8 cellular contexts compared by ENCODE assay signal in the genomic region with DNA sequence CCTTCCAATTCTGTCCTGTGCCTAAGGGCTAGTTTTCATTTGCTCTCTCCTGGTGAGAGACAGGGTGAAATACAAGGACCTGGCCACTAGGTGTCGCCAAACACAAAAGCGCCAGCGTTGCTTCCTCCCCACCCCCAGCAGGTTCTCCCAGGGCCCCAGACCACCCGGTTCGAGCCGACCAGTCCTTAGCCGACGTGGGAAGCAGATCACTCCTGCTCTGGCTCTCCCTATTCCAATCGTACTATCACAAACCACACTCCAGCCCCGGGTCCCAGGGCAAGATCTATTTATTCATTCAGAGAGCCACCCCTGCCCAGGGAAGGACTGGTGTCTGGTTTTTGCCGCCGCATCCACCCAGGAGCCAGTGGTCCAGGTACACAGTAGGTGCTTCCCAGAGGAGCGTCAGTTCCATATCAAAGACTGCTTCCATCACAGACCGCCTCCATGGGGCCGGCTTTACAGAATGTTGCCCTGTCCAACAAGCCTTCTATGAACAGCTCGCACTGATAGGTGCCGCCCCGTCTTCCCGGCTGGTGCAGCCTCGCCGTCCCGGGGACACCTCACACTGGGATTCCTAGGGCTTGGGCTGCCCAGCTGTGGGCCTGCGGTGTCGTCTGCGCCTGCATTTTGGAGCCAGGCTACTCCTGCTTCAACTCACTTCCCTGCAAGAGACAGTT. TPM values are rescaled to one million over a fixed set of nuclear protein-coding genes. Genes with fewer than 3 reads are reported as not detected.
DNase-seq lines count a peak whose midpoint lies in the region; ATAC-seq lines count a peak whose summit lies in the region.

No MANE protein-coding gene starts in this region.

- peak; percentile 93 for ATAC-seq in naive thymus-derived CD4-positive, alpha-beta T cell
- peak; percentile 88 for ATAC-seq in stimulated activated memory B cell treated with anti-CD40 and anti-IgM and Interleukin-4, amounts not matched to agents 10 μg/mL and 1 μg/mL and 100 μg/mL, for 72 hours
- ATAC-seq in HG02840 (IDR thresholded peaks at IDR 0.05; ENCODE audit: low FRiP score, unreplicated experiment): no peak

- H3K36me3 Mint-ChIP-seq in activated T-cell treated with anti-CD3 and anti-CD28 coated beads, Interleukin-2, amount 50 U/mL, for 24 hours (ENCODE audit: low read depth): no peaks in the 10 kb centered on the region
- peaks cover 0 to 1% (median 0%) of the 10 kb centered on the region in 5 donors for H3K36me3 Mint-ChIP-seq in naive thymus-derived CD4-positive, alpha-beta T cell
- H3K36me3 Mint-ChIP-seq in stimulated activated memory B cell treated with anti-CD40 and anti-IgM and Interleukin-4, amounts not matched to agents 10 μg/mL and 1 μg/mL and 100 μg/mL, for 72 hours: no peaks in the 10 kb centered on the region

- H3K9me3 ChIP-seq in HUES48 (ENCODE audit: control insufficient read depth, insufficient read depth, low read length): no peaks in the 10 kb centered on the region
- H3K9me3 ChIP-seq in naive thymus-derived CD4-positive, alpha-beta T cell (ENCODE audit: control insufficient read depth in 2 of 3, low read length in 3 of 3): no peaks in the 10 kb centered on the region

- H3K36me3 ChIP-seq in HUES48 (ENCODE audit: control insufficient read depth, insufficient read depth, low read length): peaks cover 8% of the 10 kb centered on the region
- H3K36me3 ChIP-seq in naive thymus-derived CD4-positive, alpha-beta T cell (ENCODE audit: control insufficient read depth in 2 of 3, insufficient read depth in 3 of 3, low read length in 3 of 3): peaks cover 0 to 10% (median 0%) of the 10 kb centered on the region in 3 experiments

- peak overlapping the region; percentile 38; the same call in 1 of the 2 replicates for H3K4me3 ChIP-seq in HUES48 (ENCODE audit: low read depth, low read length)
- H3K4me3 ChIP-seq in naive thymus-derived CD4-positive, alpha-beta T cell (ENCODE audit: low read length): no peak overlapping the region

- H3K9ac ChIP-seq in HUES48 (ENCODE audit: low read depth, low read length): no peak overlapping the region

- POLR2A ChIA-PET in naive thymus-derived CD4-positive, alpha-beta T cell (lab: Charles Lee): no interaction called here

- H3K27ac ChIP-seq in HUES48 (ENCODE audit: low read depth, low read length): peak overlapping the region; percentile 43
- H3K27ac ChIP-seq in naive thymus-derived CD4-positive, alpha-beta T cell (ENCODE audit: low read depth, low read length): no peak overlapping the region

- H3K4me3 Mint-ChIP-seq in activated T-cell treated with anti-CD3 and anti-CD28 coated beads, Interleukin-2, amount 50 U/mL, for 24 hours: no peak overlapping the region
- peak overlapping the region in 1 of 10 donors; percentile 14 for H3K4me3 Mint-ChIP-seq in naive thymus-derived CD4-positive, alpha-beta T cell
- no peak overlapping the region for H3K4me3 Mint-ChIP-seq in stimulated activated memory B cell treated with anti-CD40 and anti-IgM and Interleukin-4, amounts not matched to agents 10 μg/mL and 1 μg/mL and 100 μg/mL, for 72 hours

- no peaks in the 10 kb centered on the region for H3K9me3 Mint-ChIP-seq in activated T-cell treated with anti-CD3 and anti-CD28 coated beads, Interleukin-2, amount 50 U/mL, for 24 hours
- no peaks in the 10 kb centered on the region for H3K9me3 Mint-ChIP-seq in naive thymus-derived CD4-positive, alpha-beta T cell
- H3K9me3 Mint-ChIP-seq in stimulated activated memory B cell treated with anti-CD40 and anti-IgM and Interleukin-4, amounts not matched to agents 10 μg/mL and 1 μg/mL and 100 μg/mL, for 72 hours: no peaks in the 10 kb centered on the region

- DNase-seq in EH (ENCODE audit: low read depth): peak; percentile 73
- DNase-seq in OCI-M1 (lab: John Stamatoyannopoulos, UW): peak; percentile 85
- DNase-seq in activated T-cell treated with anti-CD3 and anti-CD28 coated beads, Interleukin-2, amount 50 U/mL, for 24 hours: peak; percentile 83
- DNase-seq in fibroblast of gingiva (ENCODE audit: low read depth): peak; percentile 41
- DNase-seq in naive thymus-derived CD4-positive, alpha-beta T cell: peak; percentile 54 to 73 (median 64)

- no peaks in the 10 kb centered on the region for H3K27me3 ChIP-seq in HUES48 (ENCODE audit: control insufficient read depth, insufficient read depth, low read length)
- no peaks in the 10 kb centered on the region for H3K27me3 ChIP-seq in naive thymus-derived CD4-positive, alpha-beta T cell (ENCODE audit: control insufficient read depth in 2 of 2, insufficient read depth in 2 of 2, low read length in 2 of 2)

- no peak overlapping the region for H3K27ac Mint-ChIP-seq in activated T-cell treated with anti-CD3 and anti-CD28 coated beads, Interleukin-2, amount 50 U/mL, for 24 hours
- H3K27ac Mint-ChIP-seq in naive thymus-derived CD4-positive, alpha-beta T cell: peak overlapping the region in 3 of 9 donors; percentile 16 to 23 (median 16)
- peak overlapping the region; percentile 26 for H3K27ac Mint-ChIP-seq in stimulated activated memory B cell treated with anti-CD40 and anti-IgM and Interleukin-4, amounts not matched to agents 10 μg/mL and 1 μg/mL and 100 μg/mL, for 72 hours

- H3K4me1 ChIP-seq in HUES48 (ENCODE audit: control insufficient read depth, insufficient read depth, low read length): peaks cover 8% of the 10 kb centered on the region; the same call in 1 of the 2 replicates
- H3K4me1 ChIP-seq in naive thymus-derived CD4-positive, alpha-beta T cell (ENCODE audit: control insufficient read depth in 2 of 2, insufficient read depth in 2 of 2, low read length in 2 of 2): no peaks in the 10 kb centered on the region

- peaks cover 4% of the 10 kb centered on the region for H3K4me1 Mint-ChIP-seq in activated T-cell treated with anti-CD3 and anti-CD28 coated beads, Interleukin-2, amount 50 U/mL, for 24 hours (ENCODE audit: low read depth)
- peaks cover 6 to 9% (median 7%) of the 10 kb centered on the region in 7 donors for H3K4me1 Mint-ChIP-seq in naive thymus-derived CD4-positive, alpha-beta T cell
- H3K4me1 Mint-ChIP-seq in stimulated activated memory B cell treated with anti-CD40 and anti-IgM and Interleukin-4, amounts not matched to agents 10 μg/mL and 1 μg/mL and 100 μg/mL, for 72 hours: peaks cover 7% of the 10 kb centered on the region

- no peaks in the 10 kb centered on the region for H3K27me3 Mint-ChIP-seq in activated T-cell treated with anti-CD3 and anti-CD28 coated beads, Interleukin-2, amount 50 U/mL, for 24 hours
- no peaks in the 10 kb centered on the region for H3K27me3 Mint-ChIP-seq in naive thymus-derived CD4-positive, alpha-beta T cell
- H3K27me3 Mint-ChIP-seq in stimulated activated memory B cell treated with anti-CD40 and anti-IgM and Interleukin-4, amounts not matched to agents 10 μg/mL and 1 μg/mL and 100 μg/mL, for 72 hours: no peaks in the 10 kb centered on the region

- CTCF ChIA-PET in naive thymus-derived CD4-positive, alpha-beta T cell (lab: Charles Lee): interaction anchor here (0.6 to 2.6 kb wide), 14 partner anchors 9 to 554 kb away, joined by 3 to 13 read pairs (median 4); a partner anchor contains a TSS

- intact Hi-C loops in naive thymus-derived CD4-positive, alpha-beta T cell (cut with micrococcal nuclease): loop anchor here (1.0 to 5.0 kb wide), 5 partner anchors 35 to 553 kb away; a partner anchor contains a TSS

RNA-seq across cellular contexts. Expression of a gene that starts 35.0 kb away (rescaled TPM):
- 10 to 100 TPM in 1 of 5 experiments, 1 to 10 TPM in 4; 6.5 to 17.2 (median 7.4) TPM for total RNA-seq in naive thymus-derived CD4-positive, alpha-beta T cell
- 1 to 10 TPM; 5.3 to 6.5 TPM for polyA plus RNA-seq in naive thymus-derived CD4-positive, alpha-beta T cell

RNA-seq across cellular contexts. Expression of a gene that starts 51.3 kb away (rescaled TPM):
- 100 to 1,000 TPM in 1 of 5 experiments, 10 to 100 TPM in 4; 68.6 to 116 (median 85.6) TPM for total RNA-seq in naive thymus-derived CD4-positive, alpha-beta T cell
- polyA plus RNA-seq in naive thymus-derived CD4-positive, alpha-beta T cell: 10 to 100 TPM; 16.9 to 40.2 TPM
